In the genomic region with DNA sequence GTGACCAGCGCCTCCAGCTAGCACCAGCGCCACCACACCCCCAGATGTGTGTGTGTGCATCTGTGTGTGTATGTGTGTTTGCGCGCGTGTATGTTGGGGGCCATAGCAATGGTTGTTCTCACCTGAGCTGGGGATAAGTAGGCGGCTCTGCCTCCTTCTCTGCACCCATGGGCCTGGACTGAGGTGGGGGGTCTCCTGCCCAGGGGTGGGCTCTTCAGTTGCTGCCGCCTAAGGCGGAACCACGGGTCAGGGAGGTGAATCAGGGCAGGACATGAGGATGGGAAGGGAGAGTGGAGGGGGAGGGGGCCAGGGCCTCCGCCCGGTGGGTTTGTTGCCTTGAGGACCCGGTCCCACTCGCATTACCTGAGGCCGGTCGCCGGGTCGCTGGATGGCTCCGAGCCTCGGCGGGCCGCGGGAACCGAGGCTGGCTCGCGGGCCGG, we compare ENCODE assay signal across 9 cellular contexts. TPM values are rescaled to one million over a fixed set of nuclear protein-coding genes. Genes with fewer than 3 reads are reported as not detected.
DNase-seq lines count a peak whose midpoint lies in the region; ATAC-seq and TF ChIP-seq lines count a peak whose summit lies in the region.
"Had no signal": no experiment of that assay in that cellular context is flagged by ENCODE, and none has a peak within 500 bp of the region (broad histone marks: within the 10 kb centered on the region; RNA-seq: fewer than 3 reads in every experiment).

No MANE protein-coding gene starts in this region.

- no peaks in the 10 kb centered on the region for H3K9me3 Mint-ChIP-seq in activated CD8-positive, alpha-beta memory T cell treated with anti-CD3 and anti-CD28 coated beads, Interleukin-2, amount 10 ng/mL, durations not matched to agents 7 days and 5 days (ENCODE audit: low read depth)
- no peaks in the 10 kb centered on the region for H3K9me3 Mint-ChIP-seq in WTC11

- no peaks in the 10 kb centered on the region for H3K36me3 Mint-ChIP-seq in activated CD8-positive, alpha-beta memory T cell treated with anti-CD3 and anti-CD28 coated beads, Interleukin-2, amount 10 ng/mL, durations not matched to agents 7 days and 5 days
- no peaks in the 10 kb centered on the region for H3K36me3 Mint-ChIP-seq in WTC11

- intact Hi-C loops in left lung (cut with DNase I) = no loop called here
- intact Hi-C loops in testis (cut with DNase I; ENCODE audit: low total_unique reads) = no loop called here

- H3K4me1 Mint-ChIP-seq in activated CD8-positive, alpha-beta memory T cell treated with anti-CD3 and anti-CD28 coated beads, Interleukin-2, amount 10 ng/mL, durations not matched to agents 7 days and 5 days = peaks cover 16% of the 10 kb centered on the region
- peaks cover 4% of the 10 kb centered on the region for H3K4me1 Mint-ChIP-seq in WTC11

- H3K9me3 ChIP-seq in left lung = no peaks in the 10 kb centered on the region
- H3K9me3 ChIP-seq in testis = no peaks in the 10 kb centered on the region

- 12 to 57% methylated on average over 7 to 25 of the region's 26 CpGs for WGBS in testis, 2 donors

- no peak overlapping the region for H3K27ac ChIP-seq in left lung
- no peak overlapping the region for H3K27ac ChIP-seq in testis

- no peaks in the 10 kb centered on the region for H3K36me3 ChIP-seq in left lung
- H3K36me3 ChIP-seq in testis (ENCODE audit: low read depth, missing control alignments) = no peaks in the 10 kb centered on the region

- CTCF ChIA-PET in activated CD8-positive, alpha-beta memory T cell treated with anti-CD3 and anti-CD28 coated beads, Interleukin-2, amount 10 ng/mL, durations not matched to agents 7 days and 5 days (lab: Charles Lee) = interaction anchor here (1.0 to 5.4 kb wide), 7 partner anchors 9 to 108 kb away, joined by 3 to 19 read pairs (median 6); partner anchors contain the start of gene NT5C1A
- CTCF ChIA-PET in WTC11 (lab: Charles Lee) = interaction anchor here (0.5 to 6.6 kb wide), 16 partner anchors 10 to 515 kb away, joined by 3 to 58 read pairs (median 5); partner anchors contain the start of genes NT5C1A, PABPC4 and PPIE

- H3K27me3 ChIP-seq in left lung = peaks cover 14 to 100% of the 10 kb centered on the region in 2 donors
- H3K27me3 ChIP-seq in testis = no peaks in the 10 kb centered on the region

- peak overlapping the region; percentile 40 for H3K4me3 Mint-ChIP-seq in activated CD8-positive, alpha-beta memory T cell treated with anti-CD3 and anti-CD28 coated beads, Interleukin-2, amount 10 ng/mL, durations not matched to agents 7 days and 5 days
- H3K4me3 Mint-ChIP-seq in WTC11 = peak overlapping the region; percentile 59

- peaks cover 11 to 24% of the 10 kb centered on the region in 2 donors for H3K4me1 ChIP-seq in left lung
- peaks cover 16% of the 10 kb centered on the region for H3K4me1 ChIP-seq in testis

- POLR2A ChIA-PET in WTC11 (lab: Charles Lee) = interaction anchor here (1.4 kb wide), 1 partner anchor 11 kb away, joined by 9 read pairs; no protein-coding TSS in a partner anchor

- no peak for DNase-seq in activated CD8-positive, alpha-beta memory T cell treated with anti-CD3 and anti-CD28 coated beads, Interleukin-2, amount 10 ng/mL, durations not matched to agents 7 days and 5 days
- no peak for DNase-seq in activated CD8-positive, alpha-beta memory T cell treated with anti-CD3 and anti-CD28 coated beads, Interleukin-2, amount 50 U/mL, for 4 hours
- DNase-seq in WTC11 (ENCODE audit: low spot score) = no peak
- no peak for DNase-seq in left lung
- DNase-seq in testis = no peak
- DNase-seq in iPS-NIHi11 (ENCODE audit: low spot score) = no peak
- no peak for DNase-seq in KBM-7
- DNase-seq in NAMALWA (ENCODE audit: low spot score) = no peak
- DNase-seq: AML-193 had no signal

- peak overlapping the region; percentile 2 to 25 for H3K4me3 ChIP-seq in left lung
- H3K4me3 ChIP-seq in testis = peak overlapping the region; percentile 37 to 58

- no peak overlapping the region for H3K27ac Mint-ChIP-seq in activated CD8-positive, alpha-beta memory T cell treated with anti-CD3 and anti-CD28 coated beads, Interleukin-2, amount 10 ng/mL, durations not matched to agents 7 days and 5 days
- H3K27ac Mint-ChIP-seq in WTC11 = no peak overlapping the region

- in situ Hi-C loops in KBM-7 (cut with MboI; ENCODE audit: low pct_unique_long_range_greater_than_20kb, low sequenced_read_pairs) = no loop called here

- ATAC-seq in activated CD8-positive, alpha-beta memory T cell treated with anti-CD3 and anti-CD28 coated beads, Interleukin-2, amount 10 ng/mL, durations not matched to agents 7 days and 5 days = peak; percentile 2
- ATAC-seq in WTC11 (no peak), left lung (no peak)

- no peak for TF ChIP-seq POLR2A in testis (IDR thresholded peaks at IDR 0.05)

- TF ChIP-seq CTCF in WTC11 (IDR thresholded peaks at IDR 0.05) (no peak), left lung (IDR thresholded peaks at IDR 0.05) (no peak), testis (IDR thresholded peaks at IDR 0.05) (no peak)

- peaks cover 64% of the 10 kb centered on the region for H3K27me3 Mint-ChIP-seq in activated CD8-positive, alpha-beta memory T cell treated with anti-CD3 and anti-CD28 coated beads, Interleukin-2, amount 10 ng/mL, durations not matched to agents 7 days and 5 days
- H3K27me3 Mint-ChIP-seq in WTC11 (ENCODE audit: low read depth) = peaks cover 100% of the 10 kb centered on the region

TF ChIP-seq in WTC11, 78 proteins besides CTCF, POLR2A, EP300 and RAD21:
- TF ChIP-seq TEAD4 (CRISPR knock-in tag; IDR thresholded peaks at IDR 0.05) (no peak), IRF2 (CRISPR knock-in tag; IDR thresholded peaks at IDR 0.05; ENCODE audit: borderline replicate concordance, low read depth) (no peak)

RNA-seq across cellular contexts. Expression of gene HPCAL4, which starts 0.3 kb away (rescaled TPM):
- total RNA-seq in activated CD8-positive, alpha-beta memory T cell treated with anti-CD3 and anti-CD28 coated beads, Interleukin-2, amount 10 ng/mL, durations not matched to agents 7 days and 5 days = under 1 TPM; 0.18 to 0.30 TPM
- total RNA-seq in WTC11 (2021) (0.50 to 0.80 TPM (median 0.60 TPM) in 3 replicates), left lung (1 to 10 TPM in 1 of 2 donors, under 1 TPM in 1; 0.31 to 1.9 TPM), testis (10 to 100 TPM in 1 of 2 donors, 1 to 10 TPM in 1; 6.9 to 24.5 TPM)
- 17.3 TPM for polyA plus RNA-seq in testis (ENCODE audit: insufficient read depth, low read depth, low replicate concordance)

RNA-seq across cellular contexts. Expression of gene NT5C1A, which starts 19.1 kb away (rescaled TPM):
- under 1 TPM in 1 of 2 experiments, not detected in 1; 0.80 TPM for total RNA-seq in activated CD8-positive, alpha-beta memory T cell treated with anti-CD3 and anti-CD28 coated beads, Interleukin-2, amount 10 ng/mL, durations not matched to agents 7 days and 5 days
- total RNA-seq in WTC11 (2021) = not detected in 3 replicates
- total RNA-seq in left lung = 1 to 10 TPM in 1 of 2 donors, under 1 TPM in 1; 0.42 to 8.9 TPM
- 1 to 10 TPM; 2.1 to 3.2 TPM for total RNA-seq in testis
- polyA plus RNA-seq in testis (ENCODE audit: insufficient read depth, low read depth, low replicate concordance) = 1.0 TPM

RNA-seq across cellular contexts. Expression of gene PPIE, which starts 47.7 kb away (rescaled TPM):
- 10 to 100 TPM; 67.4 to 69.5 TPM for total RNA-seq in activated CD8-positive, alpha-beta memory T cell treated with anti-CD3 and anti-CD28 coated beads, Interleukin-2, amount 10 ng/mL, durations not matched to agents 7 days and 5 days
- total RNA-seq in WTC11 (2021) (42.5 to 50.7 TPM (median 48.9 TPM) in 3 replicates), left lung (10 to 100 TPM; 34.2 to 36.3 TPM), testis (10 to 100 TPM; 71.5 to 82.8 TPM)
- 109 TPM for polyA plus RNA-seq in testis (ENCODE audit: insufficient read depth, low read depth, low replicate concordance)

RNA-seq across cellular contexts. Expression of gene HEYL, which starts 51.5 kb away (rescaled TPM):
- not detected for total RNA-seq in activated CD8-positive, alpha-beta memory T cell treated with anti-CD3 and anti-CD28 coated beads, Interleukin-2, amount 10 ng/mL, durations not matched to agents 7 days and 5 days
- total RNA-seq in WTC11 (2021) (2.3 to 3.6 TPM (median 3.2 TPM) in 3 replicates), left lung (10 to 100 TPM; 12.6 to 16.0 TPM), testis (10 to 100 TPM; 52.8 to 55.5 TPM)
- 44.7 TPM for polyA plus RNA-seq in testis (ENCODE audit: insufficient read depth, low read depth, low replicate concordance)
